11 cellular contexts compared by ENCODE assay signal in the genomic region with DNA sequence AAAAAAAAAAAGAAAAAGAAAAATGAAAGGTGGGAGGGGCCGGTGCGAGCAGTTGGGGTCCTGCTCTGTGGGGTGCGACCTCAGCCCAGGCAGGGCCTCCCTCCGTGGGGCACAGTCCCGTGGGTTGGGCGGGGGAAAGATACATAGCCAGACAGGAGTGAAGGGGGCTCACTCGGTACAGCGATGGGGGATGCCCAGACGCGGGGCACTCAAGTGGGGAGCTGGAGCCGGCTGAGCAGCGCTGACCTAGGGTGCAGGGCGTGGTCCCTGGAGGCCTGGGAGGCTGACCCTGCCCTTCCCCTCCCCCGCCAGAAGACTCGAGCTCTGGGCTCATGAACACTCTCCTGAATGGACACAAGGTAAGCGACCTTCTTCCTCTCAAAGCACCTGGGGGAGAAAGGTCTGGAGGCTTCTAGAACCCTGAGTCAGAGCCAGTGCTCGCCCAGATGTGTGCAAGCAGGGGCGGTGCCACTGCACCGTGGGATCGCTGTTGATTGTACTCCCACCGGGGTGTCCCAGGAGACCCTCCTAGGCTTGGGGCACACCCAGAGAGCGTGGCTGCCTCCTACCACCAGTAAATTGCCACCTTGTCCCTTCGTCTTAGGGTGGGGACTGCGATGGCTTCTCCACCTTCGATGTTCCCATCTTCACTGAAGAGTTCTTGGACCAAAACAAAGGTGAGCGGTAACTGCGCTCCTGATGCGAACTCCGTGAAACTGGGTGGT. TPM values are rescaled to one million over a fixed set of nuclear protein-coding genes. Genes with fewer than 3 reads are reported as not detected.
DNase-seq lines count a peak whose midpoint lies in the region; ATAC-seq and TF ChIP-seq lines count a peak whose summit lies in the region.
"Had no signal": no experiment of that assay in that cellular context is flagged by ENCODE, and none has a peak within 500 bp of the region (broad histone marks: within the 10 kb centered on the region; RNA-seq: fewer than 3 reads in every experiment).

No MANE protein-coding gene starts in this region.

- H3K4me1 ChIP-seq in colonic mucosa (peaks cover 10% of the 10 kb centered on the region), lower lobe of right lung (peaks cover 23% of the 10 kb centered on the region), stomach smooth muscle (ENCODE audit: control insufficient read depth, insufficient read depth, low read length) (peaks cover 29% of the 10 kb centered on the region)

- H3K4me3 ChIP-seq in HFF-Myc (replicated peaks; ENCODE audit: low read depth, low read length): peak overlapping the region; percentile 11; the same call in 1 of the 2 replicates
- H3K4me3 ChIP-seq in colonic mucosa: peak overlapping the region; percentile 34
- H3K4me3 ChIP-seq in lower lobe of right lung: peak overlapping the region; percentile 34
- peak overlapping the region; percentile 62 to 71 for H3K4me3 ChIP-seq in stomach smooth muscle (ENCODE audit: low read length in 2 of 2)
- no peak overlapping the region for H3K4me3 ChIP-seq in lower leg skin (ENCODE audit: low read depth, poor library complexity, severe bottlenecking)
- H3K4me3 ChIP-seq: lung had no signal

- ATAC-seq in lower lobe of right lung (no peak), GM21515 (IDR thresholded peaks at IDR 0.05; ENCODE audit: unreplicated experiment) (no peak)
- ATAC-seq: T-helper 17 cell had no signal

- H3K27ac ChIP-seq in colonic mucosa (peak overlapping the region; percentile 15), lower lobe of right lung (no peak overlapping the region), stomach smooth muscle (ENCODE audit: low read length) (peak overlapping the region; percentile 46)

- no peaks in the 10 kb centered on the region for H3K27me3 ChIP-seq in colonic mucosa
- H3K27me3 ChIP-seq in lower lobe of right lung (ENCODE audit: low read depth): no peaks in the 10 kb centered on the region
- H3K27me3 ChIP-seq in stomach smooth muscle (ENCODE audit: control insufficient read depth in 1 of 2, insufficient read depth in 2 of 2, low read length in 2 of 2): no peaks in the 10 kb centered on the region

- DNase-seq in HFF-Myc (ENCODE audit: extremely low read depth, low read depth): no peak
- peak; percentile 49 for DNase-seq in colonic mucosa
- DNase-seq in lower lobe of right lung: no peak
- no peak for DNase-seq in D341Med (ENCODE audit: low spot score)
- DNase-seq in SW480 (ENCODE audit: low spot score): no peak
- DNase-seq in lower leg skin (ENCODE audit: low spot score in 2 of 2): no peak
- DNase-seq: NCI-H1436 treated with DMSO at 0.1 percent for 48 hours, T-helper 17 cell had no signal

- intact Hi-C loops in colonic mucosa (cut with DNase I) (no loop called here), lower lobe of right lung (cut with DNase I) (no loop called here), lower leg skin (cut with DNase I; ENCODE audit: low total_unique reads) (no loop called here)

- H3K9me3 ChIP-seq in colonic mucosa (no peaks in the 10 kb centered on the region), lower lobe of right lung (no peaks in the 10 kb centered on the region), stomach smooth muscle (ENCODE audit: control insufficient read depth in 2 of 2, low read length in 2 of 2) (no peaks in the 10 kb centered on the region)

- H3K9ac ChIP-seq in colonic mucosa (ENCODE audit: low read depth in 2 of 2, low read length in 2 of 2): peak overlapping the region; percentile 43 to 57
- no peak overlapping the region for H3K9ac ChIP-seq in stomach smooth muscle (ENCODE audit: low read length in 2 of 2)

- WGBS in lower leg skin, 2 donors: 69 to 80% methylated on average over 27 to 28 of the region's 29 CpGs

- H3K36me3 ChIP-seq in colonic mucosa (no peaks in the 10 kb centered on the region), lower lobe of right lung (peaks cover 8% of the 10 kb centered on the region), stomach smooth muscle (ENCODE audit: control insufficient read depth in 2 of 2, insufficient read depth in 2 of 2, low read length in 2 of 2) (peaks cover 2 to 3% of the 10 kb centered on the region in 2 donors)

- no peak for TF ChIP-seq POLR2A in lower leg skin (IDR thresholded peaks at IDR 0.05)

- TF ChIP-seq CTCF in HFF-Myc (IDR thresholded peaks at IDR 0.05; ENCODE audit: low read depth, low read length, missing control alignments) (no peak), colonic mucosa (IDR thresholded peaks at IDR 0.05) (no peak), lower lobe of right lung (IDR thresholded peaks at IDR 0.05) (no peak), lower leg skin (IDR thresholded peaks at IDR 0.05) (no peak)

RNA-seq across cellular contexts. Expression of a gene that starts 3.4 kb away (rescaled TPM):
- total RNA-seq in colonic mucosa (100 to 1,000 TPM in 1 of 2 donors, 10 to 100 TPM in 1; 87.9 to 118 TPM), lower lobe of right lung (60.9 TPM), lower leg skin (100 to 1,000 TPM; 112 to 135 (median 123) TPM)

RNA-seq across cellular contexts. Expression of a gene that starts 9.2 kb away (rescaled TPM):
- total RNA-seq in colonic mucosa (1 to 10 TPM in 1 of 2 donors, under 1 TPM in 1; 0.40 to 1.1 TPM), lower lobe of right lung (4.2 TPM), lower leg skin (under 1 TPM in 3 of 4 donors, not detected in 1; 0.19 to 0.52 (median 0.25) TPM)

RNA-seq across cellular contexts. Expression of a gene that starts 18.7 kb away (rescaled TPM):
- total RNA-seq in colonic mucosa: 10 to 100 TPM; 28.4 to 54.3 TPM
- total RNA-seq in lower lobe of right lung: 80.7 TPM
- total RNA-seq in lower leg skin: 10 to 100 TPM; 43.3 to 98.2 (median 56.3) TPM

RNA-seq across cellular contexts. Expression of a gene that starts 30.6 kb away (rescaled TPM):
- total RNA-seq in colonic mucosa (1 to 10 TPM; 1.5 to 1.7 TPM), lower lobe of right lung (4.9 TPM), lower leg skin (1 to 10 TPM in 2 of 4 donors, under 1 TPM in 2; 0.20 to 4.2 (median 0.90) TPM)

RNA-seq across cellular contexts. Expression of a gene that starts 37.1 kb away (rescaled TPM):
- total RNA-seq in colonic mucosa (1 to 10 TPM; 1.5 to 4.7 TPM), lower lobe of right lung (2.2 TPM), lower leg skin (under 1 TPM in 1 of 4 donors, not detected in 3; 0.78 TPM)

Comparison
In these comparisons a context has a peak if more than half of its experiments do, and no peak if none do; other contexts are left out.
1. H3K9ac ChIP-seq: peak in colonic mucosa (2 of 2); none in stomach smooth muscle (0 of 2).